ENCODE assay signal across 10 cellular contexts in genomic region chr2:63078852-63079606, GRCh38. TPM values are rescaled to one million over a fixed set of nuclear protein-coding genes. Genes with fewer than 3 reads are reported as not detected.
DNase-seq lines count a peak whose midpoint lies in the region; ATAC-seq and TF ChIP-seq lines count a peak whose summit lies in the region.
"Had no signal": no experiment of that assay in that cellular context is flagged by ENCODE, and none has a peak within 500 bp of the region (broad histone marks: within the 10 kb centered on the region; RNA-seq: fewer than 3 reads in every experiment).

No MANE protein-coding gene starts in this region.

- H3K9me3 ChIP-seq in BE2C (no peaks in the 10 kb centered on the region), OCI-LY3 (ENCODE audit: insufficient read depth, low read length) (no peaks in the 10 kb centered on the region)

- ATAC-seq in HG03565 (IDR thresholded peaks at IDR 0.05; ENCODE audit: unreplicated experiment), result no peak
- no peak for ATAC-seq in HG02759 (IDR thresholded peaks at IDR 0.05; ENCODE audit: unreplicated experiment)
- no peak for ATAC-seq in HG03439 (IDR thresholded peaks at IDR 0.05; ENCODE audit: unreplicated experiment)
- ATAC-seq in GM18520 (IDR thresholded peaks at IDR 0.05; ENCODE audit: unreplicated experiment), result no peak
- ATAC-seq: T-cell had no signal

- in situ Hi-C loops in GM13976 (cut with MboI; ENCODE audit: low sequenced_read_pairs, unreplicated experiment), result no loop called here

- H3K36me3 ChIP-seq in BE2C, result no peaks in the 10 kb centered on the region
- H3K36me3 ChIP-seq in OCI-LY3 (replicated peaks; ENCODE audit: low read depth, low read length), result no peaks in the 10 kb centered on the region

- peak overlapping the region; percentile 44 for H3K4me2 ChIP-seq in OCI-LY3 (ENCODE audit: low read length)

- H3K27ac ChIP-seq in OCI-LY3 (ENCODE audit: low read length), result no peak overlapping the region

- peak overlapping the region; percentile 40; the same call in 1 of the 2 replicates for H2AFZ ChIP-seq in OCI-LY3 (ENCODE audit: low read depth, low read length)

- H3K79me2 ChIP-seq in OCI-LY3 (ENCODE audit: low read length), result no peaks in the 10 kb centered on the region

- TF ChIP-seq CTCF in BE2C (IDR thresholded peaks at IDR 0.05; ENCODE audit: low read depth, low read length) (peak; percentile 55), GM13976 (IDR thresholded peaks at IDR 0.05; ENCODE audit: borderline replicate concordance, control extremely low read depth, extremely low read depth, insufficient read depth, missing control alignments) (peak; percentile 35), OCI-LY3 (IDR thresholded peaks at IDR 0.05; ENCODE audit: low read depth, low read length) (peak; percentile 88), fibroblast of villous mesenchyme (IDR thresholded peaks at IDR 0.05; ENCODE audit: insufficient read depth, low read depth, low read length) (peak; percentile 60)

- no peak overlapping the region for H3K9ac ChIP-seq in OCI-LY3 (ENCODE audit: low read length)

- H3K27me3 ChIP-seq in BE2C, result no peaks in the 10 kb centered on the region
- H3K27me3 ChIP-seq in OCI-LY3 (ENCODE audit: low read depth, low read length), result no peaks in the 10 kb centered on the region

- no peak overlapping the region for H3K4me3 ChIP-seq in BE2C (ENCODE audit: low read depth, low read length)
- no peak overlapping the region for H3K4me3 ChIP-seq in OCI-LY3 (ENCODE audit: low read length)
- no peak overlapping the region for H3K4me3 ChIP-seq in fibroblast of villous mesenchyme (ENCODE audit: low read depth, low read length)

- H3K4me1 ChIP-seq in BE2C, result no peaks in the 10 kb centered on the region
- H3K4me1 ChIP-seq in OCI-LY3 (ENCODE audit: low read length), result peaks cover 8% of the 10 kb centered on the region; the same call in 1 of the 2 replicates

- no peaks in the 10 kb centered on the region for H4K20me1 ChIP-seq in OCI-LY3 (ENCODE audit: insufficient read depth, low read length)

- peak; percentile 22 for DNase-seq in BE2C
- DNase-seq in GM13976 (ENCODE audit: low spot score), result peak; percentile 35
- DNase-seq in fibroblast of villous mesenchyme (ENCODE audit: low read depth), result peak; percentile 12
- DNase-seq: T-cell had no signal

RNA-seq across cellular contexts. Expression of gene OTX1, which starts 28.4 kb away (rescaled TPM):
- polyA plus RNA-seq in BE2C (2012; ENCODE audit: insufficient read depth, insufficient read length, low read depth), result not detected
- total RNA-seq in fibroblast of villous mesenchyme, result not detected in 2 replicates
- total RNA-seq: T-cell, urinary bladder had no signal
- polyA plus RNA-seq: urinary bladder had no signal

Comparison
In these comparisons a context has a peak if more than half of its experiments do, and no peak if none do; other contexts are left out.
1. CTCF ChIP-seq: peak in every context shown above with its lines; median percentile 88 in OCI-LY3; 60 in fibroblast of villous mesenchyme; 55 in BE2C; 35 in GM13976.